Comparison of ENCODE assay signal across 1 cellular context in the genomic region with DNA sequence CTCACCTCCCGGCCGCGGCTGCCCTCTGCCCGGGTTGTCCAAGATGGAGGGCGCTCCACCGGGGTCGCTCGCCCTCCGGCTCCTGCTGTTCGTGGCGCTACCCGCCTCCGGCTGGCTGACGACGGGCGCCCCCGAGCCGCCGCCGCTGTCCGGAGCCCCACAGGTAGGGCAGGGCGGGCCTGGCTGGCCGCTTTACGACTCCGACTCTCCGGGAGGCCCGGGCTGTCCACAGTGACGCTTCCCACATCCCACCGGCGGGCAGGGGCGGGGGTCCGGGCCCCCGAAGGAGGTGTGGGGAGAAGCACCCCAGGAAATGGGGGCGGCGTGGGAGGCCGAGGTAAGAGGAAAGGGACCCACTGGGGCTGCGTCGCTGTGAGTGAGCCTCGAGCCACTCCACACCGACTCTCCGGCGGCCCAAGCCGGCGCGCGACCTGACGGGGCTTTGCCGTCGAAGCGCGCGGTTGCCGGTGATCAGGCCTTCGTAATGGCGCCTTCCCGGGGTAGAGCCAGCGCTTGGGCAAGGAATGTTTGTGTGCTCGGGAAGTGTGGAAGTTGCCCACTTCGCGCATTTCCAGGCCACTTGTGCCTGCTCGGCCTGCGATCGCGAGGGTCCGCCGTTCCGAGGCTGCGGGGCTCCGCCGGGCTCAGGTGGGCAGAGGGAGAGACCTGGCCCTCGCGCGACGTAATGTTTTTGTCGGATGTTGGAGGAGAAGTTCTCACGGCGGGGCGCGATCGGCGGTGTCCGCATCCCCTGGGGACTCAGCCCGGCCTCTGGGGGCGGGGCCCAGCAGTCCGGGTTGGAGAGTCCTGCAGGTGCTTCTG.
TF ChIP-seq lines count a peak whose summit lies in the region.

A gene with protein sequence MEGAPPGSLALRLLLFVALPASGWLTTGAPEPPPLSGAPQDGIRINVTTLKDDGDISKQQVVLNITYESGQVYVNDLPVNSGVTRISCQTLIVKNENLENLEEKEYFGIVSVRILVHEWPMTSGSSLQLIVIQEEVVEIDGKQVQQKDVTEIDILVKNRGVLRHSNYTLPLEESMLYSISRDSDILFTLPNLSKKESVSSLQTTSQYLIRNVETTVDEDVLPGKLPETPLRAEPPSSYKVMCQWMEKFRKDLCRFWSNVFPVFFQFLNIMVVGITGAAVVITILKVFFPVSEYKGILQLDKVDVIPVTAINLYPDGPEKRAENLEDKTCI (plus strand): TSS at position 4 of the 822 bp plus-strand sequence. CDS start 40 bp downstream, at position 44.

TF ChIP-seq in HepG2, 621 proteins besides CTCF, POLR2A, EP300 and RAD21 (continued from another document and continues in another):
- TF ChIP-seq, protein P1, sequence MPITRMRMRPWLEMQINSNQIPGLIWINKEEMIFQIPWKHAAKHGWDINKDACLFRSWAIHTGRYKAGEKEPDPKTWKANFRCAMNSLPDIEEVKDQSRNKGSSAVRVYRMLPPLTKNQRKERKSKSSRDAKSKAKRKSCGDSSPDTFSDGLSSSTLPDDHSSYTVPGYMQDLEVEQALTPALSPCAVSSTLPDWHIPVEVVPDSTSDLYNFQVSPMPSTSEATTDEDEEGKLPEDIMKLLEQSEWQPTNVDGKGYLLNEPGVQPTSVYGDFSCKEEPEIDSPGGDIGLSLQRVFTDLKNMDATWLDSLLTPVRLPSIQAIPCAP (CRISPR knock-in tag; IDR thresholded peaks at IDR 0.05; ENCODE audit: low read depth) = no peak; the same call in 1 of the 2 replicates
- TF ChIP-seq ZSCAN25 (CRISPR knock-in tag; IDR thresholded peaks at IDR 0.05) (peak; percentile 69), ATM (IDR thresholded peaks at IDR 0.05; ENCODE audit: borderline replicate concordance) (no peak), ZNF225 (CRISPR knock-in tag; IDR thresholded peaks at IDR 0.05) (peak; percentile 58; the same call in 1 of the 2 replicates), GLI4 (CRISPR knock-in tag; IDR thresholded peaks at IDR 0.05; ENCODE audit: borderline replicate concordance) (peak; percentile 93; the same call in 1 of the 2 replicates), SP140L (CRISPR knock-in tag; IDR thresholded peaks at IDR 0.05; ENCODE audit: borderline replicate concordance) (no peak), ZNF431 (CRISPR knock-in tag; IDR thresholded peaks at IDR 0.05; ENCODE audit: borderline replicate concordance, low read depth) (no peak), NFRKB (IDR thresholded peaks at IDR 0.05) (no peak), FLYWCH1 (CRISPR knock-in tag; IDR thresholded peaks at IDR 0.05) (no peak), SATB2 (CRISPR knock-in tag; IDR thresholded peaks at IDR 0.05) (no peak), TEAD3 (CRISPR knock-in tag; optimal IDR thresholded peaks at IDR 0.05; ENCODE audit: borderline replicate concordance) (peak; percentile 18), AGO1 (IDR thresholded peaks at IDR 0.05; ENCODE audit: low read depth, low read length, poor library complexity, severe bottlenecking) (peak; percentile 73), HOXA7 (CRISPR knock-in tag; IDR thresholded peaks at IDR 0.05) (no peak), ZNF776 (CRISPR knock-in tag; IDR thresholded peaks at IDR 0.05) (peak; percentile 87), ZNF451 (CRISPR knock-in tag; IDR thresholded peaks at IDR 0.05) (peak; percentile 95; the same call in 1 of the 2 replicates), MEIS2 (CRISPR knock-in tag; IDR thresholded peaks at IDR 0.05) (no peak), ATF1 (CRISPR knock-in tag; IDR thresholded peaks at IDR 0.05) (no peak), MZF1 (CRISPR knock-in tag; IDR thresholded peaks at IDR 0.05; ENCODE audit: borderline replicate concordance) (0 out of 2 replicates have a peak, but pooled peaks have one; percentile 29), ZC3H4 (CRISPR knock-in tag; IDR thresholded peaks at IDR 0.05; ENCODE audit: borderline replicate concordance) (no peak), JUNB (CRISPR knock-in tag; IDR thresholded peaks at IDR 0.05; ENCODE audit: borderline replicate concordance) (no peak), MYNN (CRISPR knock-in tag; IDR thresholded peaks at IDR 0.05; ENCODE audit: low read depth) (no peak; the same call in none of the 2 replicates), RAD51 (IDR thresholded peaks at IDR 0.05; ENCODE audit: borderline replicate concordance) (no peak)
- TF ChIP-seq, protein P2, sequence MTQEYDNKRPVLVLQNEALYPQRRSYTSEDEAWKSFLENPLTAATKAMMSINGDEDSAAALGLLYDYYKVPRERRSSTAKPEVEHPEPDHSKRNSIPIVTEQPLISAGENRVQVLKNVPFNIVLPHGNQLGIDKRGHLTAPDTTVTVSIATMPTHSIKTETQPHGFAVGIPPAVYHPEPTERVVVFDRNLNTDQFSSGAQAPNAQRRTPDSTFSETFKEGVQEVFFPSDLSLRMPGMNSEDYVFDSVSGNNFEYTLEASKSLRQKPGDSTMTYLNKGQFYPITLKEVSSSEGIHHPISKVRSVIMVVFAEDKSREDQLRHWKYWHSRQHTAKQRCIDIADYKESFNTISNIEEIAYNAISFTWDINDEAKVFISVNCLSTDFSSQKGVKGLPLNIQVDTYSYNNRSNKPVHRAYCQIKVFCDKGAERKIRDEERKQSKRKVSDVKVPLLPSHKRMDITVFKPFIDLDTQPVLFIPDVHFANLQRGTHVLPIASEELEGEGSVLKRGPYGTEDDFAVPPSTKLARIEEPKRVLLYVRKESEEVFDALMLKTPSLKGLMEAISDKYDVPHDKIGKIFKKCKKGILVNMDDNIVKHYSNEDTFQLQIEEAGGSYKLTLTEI (CRISPR knock-in tag; conservative IDR thresholded peaks at IDR 0.05) = no peak
- TF ChIP-seq, protein P3, sequence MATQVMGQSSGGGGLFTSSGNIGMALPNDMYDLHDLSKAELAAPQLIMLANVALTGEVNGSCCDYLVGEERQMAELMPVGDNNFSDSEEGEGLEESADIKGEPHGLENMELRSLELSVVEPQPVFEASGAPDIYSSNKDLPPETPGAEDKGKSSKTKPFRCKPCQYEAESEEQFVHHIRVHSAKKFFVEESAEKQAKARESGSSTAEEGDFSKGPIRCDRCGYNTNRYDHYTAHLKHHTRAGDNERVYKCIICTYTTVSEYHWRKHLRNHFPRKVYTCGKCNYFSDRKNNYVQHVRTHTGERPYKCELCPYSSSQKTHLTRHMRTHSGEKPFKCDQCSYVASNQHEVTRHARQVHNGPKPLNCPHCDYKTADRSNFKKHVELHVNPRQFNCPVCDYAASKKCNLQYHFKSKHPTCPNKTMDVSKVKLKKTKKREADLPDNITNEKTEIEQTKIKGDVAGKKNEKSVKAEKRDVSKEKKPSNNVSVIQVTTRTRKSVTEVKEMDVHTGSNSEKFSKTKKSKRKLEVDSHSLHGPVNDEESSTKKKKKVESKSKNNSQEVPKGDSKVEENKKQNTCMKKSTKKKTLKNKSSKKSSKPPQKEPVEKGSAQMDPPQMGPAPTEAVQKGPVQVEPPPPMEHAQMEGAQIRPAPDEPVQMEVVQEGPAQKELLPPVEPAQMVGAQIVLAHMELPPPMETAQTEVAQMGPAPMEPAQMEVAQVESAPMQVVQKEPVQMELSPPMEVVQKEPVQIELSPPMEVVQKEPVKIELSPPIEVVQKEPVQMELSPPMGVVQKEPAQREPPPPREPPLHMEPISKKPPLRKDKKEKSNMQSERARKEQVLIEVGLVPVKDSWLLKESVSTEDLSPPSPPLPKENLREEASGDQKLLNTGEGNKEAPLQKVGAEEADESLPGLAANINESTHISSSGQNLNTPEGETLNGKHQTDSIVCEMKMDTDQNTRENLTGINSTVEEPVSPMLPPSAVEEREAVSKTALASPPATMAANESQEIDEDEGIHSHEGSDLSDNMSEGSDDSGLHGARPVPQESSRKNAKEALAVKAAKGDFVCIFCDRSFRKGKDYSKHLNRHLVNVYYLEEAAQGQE (IDR thresholded peaks at IDR 0.05; ENCODE audit: borderline replicate concordance in 1 of 2, low read depth in 1 of 2, low read length in 2 of 2) = no peak
- TF ChIP-seq, protein P4, sequence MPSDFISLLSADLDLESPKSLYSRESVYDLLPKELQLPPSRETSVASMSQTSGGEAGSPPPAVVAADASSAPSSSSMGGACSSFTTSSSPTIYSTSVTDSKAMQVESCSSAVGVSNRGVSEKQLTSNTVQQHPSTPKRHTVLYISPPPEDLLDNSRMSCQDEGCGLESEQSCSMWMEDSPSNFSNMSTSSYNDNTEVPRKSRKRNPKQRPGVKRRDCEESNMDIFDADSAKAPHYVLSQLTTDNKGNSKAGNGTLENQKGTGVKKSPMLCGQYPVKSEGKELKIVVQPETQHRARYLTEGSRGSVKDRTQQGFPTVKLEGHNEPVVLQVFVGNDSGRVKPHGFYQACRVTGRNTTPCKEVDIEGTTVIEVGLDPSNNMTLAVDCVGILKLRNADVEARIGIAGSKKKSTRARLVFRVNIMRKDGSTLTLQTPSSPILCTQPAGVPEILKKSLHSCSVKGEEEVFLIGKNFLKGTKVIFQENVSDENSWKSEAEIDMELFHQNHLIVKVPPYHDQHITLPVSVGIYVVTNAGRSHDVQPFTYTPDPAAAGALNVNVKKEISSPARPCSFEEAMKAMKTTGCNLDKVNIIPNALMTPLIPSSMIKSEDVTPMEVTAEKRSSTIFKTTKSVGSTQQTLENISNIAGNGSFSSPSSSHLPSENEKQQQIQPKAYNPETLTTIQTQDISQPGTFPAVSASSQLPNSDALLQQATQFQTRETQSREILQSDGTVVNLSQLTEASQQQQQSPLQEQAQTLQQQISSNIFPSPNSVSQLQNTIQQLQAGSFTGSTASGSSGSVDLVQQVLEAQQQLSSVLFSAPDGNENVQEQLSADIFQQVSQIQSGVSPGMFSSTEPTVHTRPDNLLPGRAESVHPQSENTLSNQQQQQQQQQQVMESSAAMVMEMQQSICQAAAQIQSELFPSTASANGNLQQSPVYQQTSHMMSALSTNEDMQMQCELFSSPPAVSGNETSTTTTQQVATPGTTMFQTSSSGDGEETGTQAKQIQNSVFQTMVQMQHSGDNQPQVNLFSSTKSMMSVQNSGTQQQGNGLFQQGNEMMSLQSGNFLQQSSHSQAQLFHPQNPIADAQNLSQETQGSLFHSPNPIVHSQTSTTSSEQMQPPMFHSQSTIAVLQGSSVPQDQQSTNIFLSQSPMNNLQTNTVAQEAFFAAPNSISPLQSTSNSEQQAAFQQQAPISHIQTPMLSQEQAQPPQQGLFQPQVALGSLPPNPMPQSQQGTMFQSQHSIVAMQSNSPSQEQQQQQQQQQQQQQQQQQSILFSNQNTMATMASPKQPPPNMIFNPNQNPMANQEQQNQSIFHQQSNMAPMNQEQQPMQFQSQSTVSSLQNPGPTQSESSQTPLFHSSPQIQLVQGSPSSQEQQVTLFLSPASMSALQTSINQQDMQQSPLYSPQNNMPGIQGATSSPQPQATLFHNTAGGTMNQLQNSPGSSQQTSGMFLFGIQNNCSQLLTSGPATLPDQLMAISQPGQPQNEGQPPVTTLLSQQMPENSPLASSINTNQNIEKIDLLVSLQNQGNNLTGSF (CRISPR knock-in tag; IDR thresholded peaks at IDR 0.05) = no peak
- TF ChIP-seq, protein P5, sequence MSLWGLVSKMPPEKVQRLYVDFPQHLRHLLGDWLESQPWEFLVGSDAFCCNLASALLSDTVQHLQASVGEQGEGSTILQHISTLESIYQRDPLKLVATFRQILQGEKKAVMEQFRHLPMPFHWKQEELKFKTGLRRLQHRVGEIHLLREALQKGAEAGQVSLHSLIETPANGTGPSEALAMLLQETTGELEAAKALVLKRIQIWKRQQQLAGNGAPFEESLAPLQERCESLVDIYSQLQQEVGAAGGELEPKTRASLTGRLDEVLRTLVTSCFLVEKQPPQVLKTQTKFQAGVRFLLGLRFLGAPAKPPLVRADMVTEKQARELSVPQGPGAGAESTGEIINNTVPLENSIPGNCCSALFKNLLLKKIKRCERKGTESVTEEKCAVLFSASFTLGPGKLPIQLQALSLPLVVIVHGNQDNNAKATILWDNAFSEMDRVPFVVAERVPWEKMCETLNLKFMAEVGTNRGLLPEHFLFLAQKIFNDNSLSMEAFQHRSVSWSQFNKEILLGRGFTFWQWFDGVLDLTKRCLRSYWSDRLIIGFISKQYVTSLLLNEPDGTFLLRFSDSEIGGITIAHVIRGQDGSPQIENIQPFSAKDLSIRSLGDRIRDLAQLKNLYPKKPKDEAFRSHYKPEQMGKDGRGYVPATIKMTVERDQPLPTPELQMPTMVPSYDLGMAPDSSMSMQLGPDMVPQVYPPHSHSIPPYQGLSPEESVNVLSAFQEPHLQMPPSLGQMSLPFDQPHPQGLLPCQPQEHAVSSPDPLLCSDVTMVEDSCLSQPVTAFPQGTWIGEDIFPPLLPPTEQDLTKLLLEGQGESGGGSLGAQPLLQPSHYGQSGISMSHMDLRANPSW (CRISPR knock-in tag; IDR thresholded peaks at IDR 0.05; ENCODE audit: borderline replicate concordance) = no peak
- TF ChIP-seq, protein P6, sequence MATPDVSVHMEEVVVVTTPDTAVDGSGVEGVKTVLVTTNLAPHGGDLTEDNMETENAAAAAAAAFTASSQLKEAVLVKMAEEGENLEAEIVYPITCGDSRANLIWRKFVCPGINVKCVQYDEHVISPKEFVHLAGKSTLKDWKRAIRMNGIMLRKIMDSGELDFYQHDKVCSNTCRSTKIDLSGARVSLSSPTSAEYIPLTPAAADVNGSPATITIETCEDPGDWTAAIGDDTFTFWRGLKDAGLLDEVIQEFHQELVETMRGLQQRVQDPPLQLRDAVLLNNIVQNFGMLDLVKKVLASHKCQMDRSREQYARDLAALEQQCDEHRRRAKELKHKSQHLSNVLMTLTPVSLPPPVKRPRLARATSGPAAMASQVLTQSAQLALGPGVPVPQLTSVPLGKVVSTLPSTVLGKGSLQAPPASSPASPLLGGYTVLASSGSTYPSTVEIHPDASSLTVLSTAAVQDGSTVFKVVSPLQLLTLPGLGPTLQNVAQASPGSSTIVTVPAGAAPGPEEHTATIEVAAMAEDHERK (CRISPR knock-in tag; IDR thresholded peaks at IDR 0.05; ENCODE audit: low read depth) = no peak
- TF ChIP-seq, protein P7, sequence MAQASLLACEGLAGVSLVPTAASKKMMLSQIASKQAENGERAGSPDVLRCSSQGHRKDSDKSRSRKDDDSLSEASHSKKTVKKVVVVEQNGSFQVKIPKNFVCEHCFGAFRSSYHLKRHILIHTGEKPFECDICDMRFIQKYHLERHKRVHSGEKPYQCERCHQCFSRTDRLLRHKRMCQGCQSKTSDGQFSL (CRISPR knock-in tag; IDR thresholded peaks at IDR 0.05) = no peak
- TF ChIP-seq, protein P8, sequence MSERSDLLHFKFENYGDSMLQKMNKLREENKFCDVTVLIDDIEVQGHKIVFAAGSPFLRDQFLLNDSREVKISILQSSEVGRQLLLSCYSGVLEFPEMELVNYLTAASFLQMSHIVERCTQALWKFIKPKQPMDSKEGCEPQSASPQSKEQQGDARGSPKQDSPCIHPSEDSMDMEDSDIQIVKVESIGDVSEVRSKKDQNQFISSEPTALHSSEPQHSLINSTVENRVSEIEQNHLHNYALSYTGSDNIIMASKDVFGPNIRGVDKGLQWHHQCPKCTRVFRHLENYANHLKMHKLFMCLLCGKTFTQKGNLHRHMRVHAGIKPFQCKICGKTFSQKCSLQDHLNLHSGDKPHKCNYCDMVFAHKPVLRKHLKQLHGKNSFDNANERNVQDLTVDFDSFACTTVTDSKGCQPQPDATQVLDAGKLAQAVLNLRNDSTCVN (CRISPR knock-in tag; IDR thresholded peaks at IDR 0.05; ENCODE audit: borderline replicate concordance) = no peak; the same call in 1 of the 2 replicates
- TF ChIP-seq, protein P9, sequence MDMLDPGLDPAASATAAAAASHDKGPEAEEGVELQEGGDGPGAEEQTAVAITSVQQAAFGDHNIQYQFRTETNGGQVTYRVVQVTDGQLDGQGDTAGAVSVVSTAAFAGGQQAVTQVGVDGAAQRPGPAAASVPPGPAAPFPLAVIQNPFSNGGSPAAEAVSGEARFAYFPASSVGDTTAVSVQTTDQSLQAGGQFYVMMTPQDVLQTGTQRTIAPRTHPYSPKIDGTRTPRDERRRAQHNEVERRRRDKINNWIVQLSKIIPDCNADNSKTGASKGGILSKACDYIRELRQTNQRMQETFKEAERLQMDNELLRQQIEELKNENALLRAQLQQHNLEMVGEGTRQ (IDR thresholded peaks at IDR 0.05; ENCODE audit: low read depth, low read length) = no peak
- TF ChIP-seq, protein P9 (CRISPR knock-in tag; IDR thresholded peaks at IDR 0.05; ENCODE audit: borderline replicate concordance) = no peak
